Comparison of ENCODE assay signal across 24 cellular contexts in genomic region chr2:37895135-37895534, GRCh38. TPM values are rescaled to one million over a fixed set of nuclear protein-coding genes. Genes with fewer than 3 reads are reported as not detected.
DNase-seq lines count a peak whose midpoint lies in the region; TF ChIP-seq lines count a peak whose summit lies in the region.
"Had no signal": no experiment of that assay in that cellular context is flagged by ENCODE, and none has a peak within 500 bp of the region (broad histone marks: within the 10 kb centered on the region; RNA-seq: fewer than 3 reads in every experiment).

No MANE protein-coding gene starts in this region.

- H3K36me3 Mint-ChIP-seq in activated naive CD8-positive, alpha-beta T cell treated with anti-CD3 and anti-CD28 coated beads for 36 hours, result no peaks in the 10 kb centered on the region

- no peak for TF ChIP-seq CTCF in osteoblast (IDR thresholded peaks at IDR 0.05; ENCODE audit: extremely low read depth, low read depth, low read length)
- TF ChIP-seq CTCF in GM20000 (IDR thresholded peaks at IDR 0.05; ENCODE audit: extremely low read depth, missing control alignments), result no peak

- no peaks in the 10 kb centered on the region for H3K36me3 ChIP-seq in osteoblast (ENCODE audit: insufficient read depth, low read length)
- H3K36me3 ChIP-seq: BE2C had no signal

- H4K20me1 ChIP-seq in osteoblast (ENCODE audit: insufficient read depth, low read length), result no peaks in the 10 kb centered on the region

- H3K9me3 ChIP-seq in osteoblast (ENCODE audit: low read depth, low read length), result no peaks in the 10 kb centered on the region
- H3K9me3 ChIP-seq: BE2C, mucosa of descending colon had no signal

- peaks cover 16% of the 10 kb centered on the region for H3K4me1 ChIP-seq in osteoblast (ENCODE audit: insufficient read depth, low read length)
- H3K4me1 ChIP-seq: BE2C had no signal

- no peak overlapping the region for H3K4me3 ChIP-seq in osteoblast (ENCODE audit: insufficient read depth, low read length)
- H3K4me3 ChIP-seq: dorsolateral prefrontal cortex, mucosa of descending colon had no signal

- H3K79me2 ChIP-seq in osteoblast (ENCODE audit: insufficient read depth, low read length), result no peaks in the 10 kb centered on the region

- no peak overlapping the region for H3K27ac Mint-ChIP-seq in activated naive CD8-positive, alpha-beta T cell treated with anti-CD3 and anti-CD28 coated beads for 36 hours
- H3K27ac Mint-ChIP-seq: activated naive CD4-positive, alpha-beta T cell treated with anti-CD3 and anti-CD28 coated beads for 36 hours had no signal

- peak overlapping the region; percentile 22 for H2AFZ ChIP-seq in osteoblast (ENCODE audit: low read length)

- peaks cover 33% of the 10 kb centered on the region for H3K4me1 Mint-ChIP-seq in activated naive CD8-positive, alpha-beta T cell treated with anti-CD3 and anti-CD28 coated beads for 36 hours

- no peaks in the 10 kb centered on the region for H3K9me3 Mint-ChIP-seq in activated naive CD8-positive, alpha-beta T cell treated with anti-CD3 and anti-CD28 coated beads for 36 hours
- H3K9me3 Mint-ChIP-seq: activated T-cell treated with anti-CD3 and anti-CD28 coated beads, Interleukin-2, amount 50 U/mL, for 4 hours had no signal

- H3K4me3 Mint-ChIP-seq in activated naive CD8-positive, alpha-beta T cell treated with anti-CD3 and anti-CD28 coated beads for 36 hours, result no peak overlapping the region
- H3K4me3 Mint-ChIP-seq: activated naive CD4-positive, alpha-beta T cell treated with anti-CD3 and anti-CD28 coated beads for 36 hours; activated T-cell treated with anti-CD3 and anti-CD28 coated beads, Interleukin-2, amount 50 U/mL, for 4 hours had no signal

- H3K27me3 Mint-ChIP-seq in activated naive CD8-positive, alpha-beta T cell treated with anti-CD3 and anti-CD28 coated beads for 36 hours, result peaks cover 4% of the 10 kb centered on the region

- DNase-seq in CD1c-positive myeloid dendritic cell (ENCODE audit: extremely low spot score) (peak; percentile 75), MV-4-11 (lab: John Stamatoyannopoulos, UW) (peak; percentile 92), amniotic epithelial cell (ENCODE audit: low read depth) (peak; percentile 17), osteoblast (ENCODE audit: insufficient read length, low spot score, missing footprints) (no peak), GM20000 (ENCODE audit: low spot score) (no peak), NCI-H1048 (lab: John Stamatoyannopoulos, UW) (no peak), ecto neural progenitor cell (ENCODE audit: low spot score) (no peak)
- DNase-seq in activated naive CD8-positive, alpha-beta T cell treated with anti-CD3 and anti-CD28 coated beads for 36 hours, result no peak
- DNase-seq: activated CD4-positive, alpha-beta T cell treated with anti-CD3 and anti-CD28 coated beads for 1 hour; activated CD8-positive, alpha-beta memory T cell treated with anti-CD3 and anti-CD28 coated beads for 24 hours; activated naive CD4-positive, alpha-beta T cell treated with anti-CD3 and anti-CD28 coated beads for 36 hours; activated T-cell treated with anti-CD3 and anti-CD28 coated beads, Interleukin-2, amount 50 U/mL, for 4 hours; BE2C; caudate nucleus; COR-L47; DMS79 treated with DMSO at 0.1 percent for 48 hours; mucosa of descending colon; NCI-H1436 treated with DMSO at 0.1 percent for 48 hours; NCI-H2171 treated with DMSO at 0.1 percent for 48 hours; NCI-H526; OCI-M1; stimulated activated CD4-positive, alpha-beta T cell treated with anti-CD3 and anti-CD28 coated beads, Interleukin-1b, Interleukin-23, amount 100 ng/mL, for 48 hours had no signal

- peak overlapping the region; percentile 33 for H3K4me2 ChIP-seq in osteoblast (ENCODE audit: insufficient read depth, low read length)

- H3K27ac ChIP-seq in osteoblast (ENCODE audit: low read depth, low read length), result no peak overlapping the region
- H3K27ac ChIP-seq: dorsolateral prefrontal cortex, epithelial cell of prostate had no signal

- H3K27me3 ChIP-seq in osteoblast (ENCODE audit: insufficient read depth, low read length), result no peaks in the 10 kb centered on the region
- H3K27me3 ChIP-seq: BE2C had no signal

RNA-seq across cellular contexts. Expression of gene RMDN2, which starts 30.0 kb away (rescaled TPM):
- 11.9 and 20.0 TPM in 2 replicates for total RNA-seq in osteoblast
- total RNA-seq in activated naive CD8-positive, alpha-beta T cell treated with anti-CD3 and anti-CD28 coated beads for 36 hours, result 1 to 10 TPM; 2.8 to 3.2 TPM

Comparison
In these comparisons a context has a peak if more than half of its experiments do, and no peak if none do; other contexts are left out.
1. DNase-seq: peak in CD1c-positive myeloid dendritic cell (single experiment), MV-4-11 (single experiment) and amniotic epithelial cell (single experiment); none in osteoblast (single experiment), GM20000 (single experiment), activated naive CD8-positive, alpha-beta T cell treated with anti-CD3 and anti-CD28 coated beads for 36 hours (single experiment), NCI-H1048 (single experiment) and ecto neural progenitor cell (single experiment).